In genomic region chr10:24814568-24815313, GRCh38 we compare ENCODE assay signal across 12 cellular contexts.
DNase-seq lines count a peak whose midpoint lies in the region.
"Had no signal": no experiment of that assay in that cellular context is flagged by ENCODE, and none has a peak within 500 bp of the region (broad histone marks: within the 10 kb centered on the region; RNA-seq: fewer than 3 reads in every experiment).

No MANE protein-coding gene starts in this region.

- DNase-seq in EL (peak; percentile 67), LHCN-M2 (ENCODE audit: low read depth) (peak; percentile 42), astrocyte of the hippocampus (ENCODE audit: low read depth, low spot score) (peak; percentile 57), kidney glomerular epithelial cell (lab: John Stamatoyannopoulos, UW) (peak; percentile 5), NOMO-1 treated with dmso at 0.1 percent for 144 hours (lab: John Stamatoyannopoulos, UW; ENCODE audit: unreplicated experiment) (no peak), NCI-H82 (lab: John Stamatoyannopoulos, UW) (no peak), NCI-H2081 (lab: John Stamatoyannopoulos, UW) (no peak)
- DNase-seq: activated CD4-positive, CD25-positive, alpha-beta regulatory T cell; activated T-cell treated with anti-CD3 and anti-CD28 coated beads, Interleukin-2, amount 50 U/mL, for 72 hours; CD8-positive, alpha-beta memory T cell; NCI-H146; NCI-H774 had no signal

Comparison
In these comparisons a context has a peak if more than half of its experiments do, and no peak if none do; other contexts are left out.
1. DNase-seq: peak in EL (single experiment), LHCN-M2 (single experiment), astrocyte of the hippocampus (single experiment) and kidney glomerular epithelial cell (single experiment); none in NOMO-1 treated with dmso at 0.1 percent for 144 hours (single experiment), NCI-H82 (single experiment) and NCI-H2081 (0 of 2).